Comparison of ENCODE assay signal across 8 cellular contexts in genomic region chr11:128521697-128522062, GRCh38.
DNase-seq lines count a peak whose midpoint lies in the region; ATAC-seq and TF ChIP-seq lines count a peak whose summit lies in the region.

No MANE protein-coding gene starts in this region.

- TF ChIP-seq CTCF in astrocyte of the cerebellum (IDR thresholded peaks at IDR 0.05; ENCODE audit: low read depth, low read length, missing control alignments): no peak
- no peak for TF ChIP-seq CTCF in kidney epithelial cell (IDR thresholded peaks at IDR 0.05; ENCODE audit: insufficient read depth, low read length, poor library complexity, severe bottlenecking)
- TF ChIP-seq CTCF in testis (IDR thresholded peaks at IDR 0.05): no peak

- no peaks in the 10 kb centered on the region for H3K9me3 ChIP-seq in testis

- DNase-seq in AG20443 (ENCODE audit: low spot score) (peak; percentile 30), astrocyte of the cerebellum (ENCODE audit: low read depth) (no peak), kidney epithelial cell (ENCODE audit: low read depth) (no peak), testis (no peak), medulla oblongata (ENCODE audit: extremely low spot score) (no peak)

- H3K36me3 ChIP-seq in kidney epithelial cell (ENCODE audit: control insufficient read depth, insufficient read depth, low read length): no peaks in the 10 kb centered on the region
- no peaks in the 10 kb centered on the region for H3K36me3 ChIP-seq in testis (ENCODE audit: low read depth, missing control alignments)

- intact Hi-C loops in testis (cut with DNase I; ENCODE audit: low total_unique reads): no loop called here

- ATAC-seq in HG03045 (IDR thresholded peaks at IDR 0.05; ENCODE audit: unreplicated experiment): peak; percentile 5
- ATAC-seq in HG03432 (IDR thresholded peaks at IDR 0.05; ENCODE audit: unreplicated experiment): no peak
- no peak for ATAC-seq in GM21825 (IDR thresholded peaks at IDR 0.05; ENCODE audit: unreplicated experiment)

- H3K4me1 ChIP-seq in testis: peaks cover 17% of the 10 kb centered on the region

- H3K27me3 ChIP-seq in kidney epithelial cell (ENCODE audit: control insufficient read depth, insufficient read depth, low read length): no peaks in the 10 kb centered on the region
- no peaks in the 10 kb centered on the region for H3K27me3 ChIP-seq in testis

- H3K4me3 ChIP-seq in astrocyte of the cerebellum (ENCODE audit: low read depth, low read length): peak overlapping the region; percentile 95
- peak overlapping the region; percentile 88 for H3K4me3 ChIP-seq in kidney epithelial cell (ENCODE audit: low read depth, low read length)
- H3K4me3 ChIP-seq in testis: peak overlapping the region; percentile 79

- WGBS in testis, 2 donors: 1% methylated on average over 17 to 19 of the region's 19 CpGs

- H3K27ac ChIP-seq in testis: peak overlapping the region; percentile 90 to 94

- no peak for TF ChIP-seq POLR2A in testis (IDR thresholded peaks at IDR 0.05)

- in situ Hi-C loops in astrocyte of the cerebellum (cut with HindIII; ENCODE audit: low sequenced_read_pairs): loop anchor here (10.0 to 25.0 kb wide), 2 partner anchors 91 to 337 kb away; no protein-coding TSS in a partner anchor
